Comparison of ENCODE assay signal across 1 cellular context in genomic region chr1:42744030-42744413, GRCh38.
A peak's percentile ranks its signal among the peaks of the same experiment; 100 is the strongest.
TF ChIP-seq lines count a peak whose summit lies in the region.

No MANE protein-coding gene starts in this region.

TF ChIP-seq in HepG2, 621 proteins besides CTCF, POLR2A, EP300 and RAD21:
- no peak for TF ChIP-seq KAT2B (IDR thresholded peaks at IDR 0.05; ENCODE audit: borderline replicate concordance, low read depth, low read length)
- TF ChIP-seq ZNF558 (CRISPR knock-in tag; IDR thresholded peaks at IDR 0.05; ENCODE audit: borderline replicate concordance) = no peak
- peak; percentile 40 for TF ChIP-seq HNF4A (CRISPR knock-in tag; IDR thresholded peaks at IDR 0.05)
- no peak for TF ChIP-seq DMTF1 (CRISPR knock-in tag; IDR thresholded peaks at IDR 0.05)
- peak; percentile 26; the same call in 1 of the 2 replicates for TF ChIP-seq MNT (IDR thresholded peaks at IDR 0.05)
- no peak for TF ChIP-seq FOXM1 (CRISPR knock-in tag; IDR thresholded peaks at IDR 0.05)
- no peak for TF ChIP-seq CSRNP1 (CRISPR knock-in tag; IDR thresholded peaks at IDR 0.05)
- no peak for TF ChIP-seq ZNF883 (CRISPR knock-in tag; IDR thresholded peaks at IDR 0.05; ENCODE audit: not compliant biosample characterization)
- no peak for TF ChIP-seq ZBTB7A (CRISPR knock-in tag; IDR thresholded peaks at IDR 0.05)
- no peak for TF ChIP-seq NFE2L1 (CRISPR knock-in tag; IDR thresholded peaks at IDR 0.05; ENCODE audit: borderline replicate concordance)
- no peak for TF ChIP-seq RFX5 (IDR thresholded peaks at IDR 0.05; ENCODE audit: low read depth, low read length)
- TF ChIP-seq NCOA1 (CRISPR knock-in tag; IDR thresholded peaks at IDR 0.05) = no peak
- TF ChIP-seq GLMP (CRISPR knock-in tag; IDR thresholded peaks at IDR 0.05; ENCODE audit: borderline replicate concordance) = no peak
- TF ChIP-seq MED1 (CRISPR knock-in tag; IDR thresholded peaks at IDR 0.05) = 0 out of 2 replicates have a peak, but pooled peaks have one; percentile 16
- TF ChIP-seq ZBTB4 (CRISPR knock-in tag; IDR thresholded peaks at IDR 0.05; ENCODE audit: borderline replicate concordance) = peak; percentile 31; the same call in 1 of the 2 replicates
- no peak for TF ChIP-seq ZNF264 (CRISPR knock-in tag; IDR thresholded peaks at IDR 0.05)
- no peak for TF ChIP-seq FUBP1 (CRISPR knock-in tag; IDR thresholded peaks at IDR 0.05; ENCODE audit: borderline replicate concordance)
- TF ChIP-seq KLF6 (CRISPR knock-in tag; IDR thresholded peaks at IDR 0.05) = no peak
- TF ChIP-seq ZNF451 (CRISPR knock-in tag; IDR thresholded peaks at IDR 0.05) = no peak
- TF ChIP-seq ZBTB33 (CRISPR knock-in tag; IDR thresholded peaks at IDR 0.05) = peak; percentile 96
- TF ChIP-seq ZBTB38 (CRISPR knock-in tag; IDR thresholded peaks at IDR 0.05) = peak; percentile 81; the same call in 1 of the 2 replicates
- TF ChIP-seq IRF9 (CRISPR knock-in tag; IDR thresholded peaks at IDR 0.05; ENCODE audit: borderline replicate concordance) = no peak
- TF ChIP-seq PLSCR1 (CRISPR knock-in tag; IDR thresholded peaks at IDR 0.05; ENCODE audit: borderline replicate concordance) = no peak
- TF ChIP-seq SAP130 (CRISPR knock-in tag; IDR thresholded peaks at IDR 0.05; ENCODE audit: low read depth) = peak; percentile 22; the same call in 1 of the 2 replicates
- no peak for TF ChIP-seq ZFP62 (CRISPR knock-in tag; IDR thresholded peaks at IDR 0.05)
